16 cellular contexts compared by ENCODE assay signal in the genomic region with DNA sequence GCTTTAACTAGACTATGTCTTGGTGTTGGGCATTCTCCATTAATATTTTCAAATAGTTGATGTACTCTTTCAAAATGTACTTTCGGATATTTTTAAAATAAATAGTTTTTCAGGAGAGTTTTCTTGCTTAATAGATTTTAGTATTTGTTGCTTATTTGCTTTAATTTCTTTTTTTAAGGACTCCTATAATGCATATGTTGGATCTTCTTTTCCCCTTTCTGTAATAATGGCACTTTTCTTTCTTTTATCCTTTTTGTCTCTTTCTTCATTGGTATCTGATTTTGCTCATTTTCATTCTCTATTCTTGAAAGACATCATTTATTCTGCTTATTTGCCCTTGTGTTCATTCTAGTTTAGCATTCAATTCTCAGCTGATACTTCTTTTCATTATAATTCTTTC.
DNase-seq lines count a peak whose midpoint lies in the region; ATAC-seq and TF ChIP-seq lines count a peak whose summit lies in the region.
"Had no signal": no experiment of that assay in that cellular context is flagged by ENCODE, and none has a peak within 500 bp of the region (broad histone marks: within the 10 kb centered on the region; RNA-seq: fewer than 3 reads in every experiment).

No MANE protein-coding gene starts in this region.

- DNase-seq in amniotic epithelial cell (ENCODE audit: low read depth) = peak; percentile 1
- no peak for DNase-seq in NCI-H2107 treated with DMSO at 0.1 percent for 48 hours (lab: John Stamatoyannopoulos, UW; ENCODE audit: unreplicated experiment)
- DNase-seq in cortex of kidney (lab: John Stamatoyannopoulos, UW) = no peak
- DNase-seq: 8988T; ACHN; BE2C; C1 segment of cervical spinal cord; CD4-positive, alpha-beta memory T cell; CD4-positive, CD25-positive, alpha-beta regulatory T cell; CD8-positive, alpha-beta memory T cell; COR-L47; DMS79 treated with DMSO at 0.1 percent for 48 hours; GDM1 had no signal

- no peaks in the 10 kb centered on the region for H3K9me3 ChIP-seq in HEK293 (ENCODE audit: control insufficient read depth, insufficient read depth, low read depth, low read length)
- H3K9me3 ChIP-seq: BE2C had no signal

- no peak overlapping the region for H3K4me3 ChIP-seq in HEK293 (ENCODE audit: low read depth, low read length)
- H3K4me3 ChIP-seq: BLaER1 had no signal

- no peak for TF ChIP-seq CTCF in HEK293 (tag by site-specific recombination; IDR thresholded peaks at IDR 0.05)

- no peak overlapping the region for H3K27ac ChIP-seq in HEK293 (ENCODE audit: extremely low read depth, low read depth, low read length)
- H3K27ac ChIP-seq: BLaER1 had no signal

- no peaks in the 10 kb centered on the region for H3K4me1 ChIP-seq in HEK293 (ENCODE audit: control insufficient read depth, insufficient read depth, low read length)
- H3K4me1 ChIP-seq: BE2C, BLaER1 had no signal

- no peak for ATAC-seq in HG03565 (IDR thresholded peaks at IDR 0.05; ENCODE audit: unreplicated experiment)

- CTCF ChIA-PET in HEK293 (lab: Yijun Ruan, JAX) = interaction anchor here (0.6 to 1.2 kb wide), 2 partner anchors 10 to 78 kb away, joined by 3 read pairs; no protein-coding TSS in a partner anchor

- H3K36me3 ChIP-seq in HEK293 (ENCODE audit: control insufficient read depth in 2 of 2, insufficient read depth in 1 of 2, low read length in 2 of 2) = no peaks in the 10 kb centered on the region
- H3K36me3 ChIP-seq: BE2C, BLaER1 had no signal

- POLR2A ChIA-PET in HEK293 (lab: Yijun Ruan, JAX) = no interaction called here

TF ChIP-seq in HEK293, 187 proteins besides CTCF, POLR2A, EP300 and RAD21:
- TF ChIP-seq, protein P1, sequence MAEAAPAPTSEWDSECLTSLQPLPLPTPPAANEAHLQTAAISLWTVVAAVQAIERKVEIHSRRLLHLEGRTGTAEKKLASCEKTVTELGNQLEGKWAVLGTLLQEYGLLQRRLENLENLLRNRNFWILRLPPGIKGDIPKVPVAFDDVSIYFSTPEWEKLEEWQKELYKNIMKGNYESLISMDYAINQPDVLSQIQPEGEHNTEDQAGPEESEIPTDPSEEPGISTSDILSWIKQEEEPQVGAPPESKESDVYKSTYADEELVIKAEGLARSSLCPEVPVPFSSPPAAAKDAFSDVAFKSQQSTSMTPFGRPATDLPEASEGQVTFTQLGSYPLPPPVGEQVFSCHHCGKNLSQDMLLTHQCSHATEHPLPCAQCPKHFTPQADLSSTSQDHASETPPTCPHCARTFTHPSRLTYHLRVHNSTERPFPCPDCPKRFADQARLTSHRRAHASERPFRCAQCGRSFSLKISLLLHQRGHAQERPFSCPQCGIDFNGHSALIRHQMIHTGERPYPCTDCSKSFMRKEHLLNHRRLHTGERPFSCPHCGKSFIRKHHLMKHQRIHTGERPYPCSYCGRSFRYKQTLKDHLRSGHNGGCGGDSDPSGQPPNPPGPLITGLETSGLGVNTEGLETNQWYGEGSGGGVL (tag by site-specific recombination; IDR thresholded peaks at IDR 0.05) = no peak
- peak; percentile 69 for TF ChIP-seq SETDB1 (IDR thresholded peaks at IDR 0.05; ENCODE audit: insufficient read length, low read length)
- TF ChIP-seq HIC1 (tag by site-specific recombination; IDR thresholded peaks at IDR 0.05) = no peak
- no peak for TF ChIP-seq GLIS1 (tag by site-specific recombination; IDR thresholded peaks at IDR 0.05)
- no peak for TF ChIP-seq ZBTB17 (tag by site-specific recombination; IDR thresholded peaks at IDR 0.05)
- TF ChIP-seq KLF9 (tag by site-specific recombination; IDR thresholded peaks at IDR 0.05; ENCODE audit: low read depth) = no peak
- TF ChIP-seq ZNF133 (tag by site-specific recombination; IDR thresholded peaks at IDR 0.05) = peak; percentile 94
- no peak for TF ChIP-seq ZNF513 (tag by site-specific recombination; IDR thresholded peaks at IDR 0.05)
- no peak for TF ChIP-seq ZNF350 (tag by site-specific recombination; IDR thresholded peaks at IDR 0.05)
- TF ChIP-seq ZNF146 (tag by site-specific recombination; IDR thresholded peaks at IDR 0.05) = no peak
- TF ChIP-seq ZNF416 (tag by site-specific recombination; IDR thresholded peaks at IDR 0.05) = no peak
- TF ChIP-seq ZNF341 (tag by site-specific recombination; IDR thresholded peaks at IDR 0.05; ENCODE audit: low read depth) = no peak
